Comparison of ENCODE assay signal across 8 cellular contexts in the genomic region with DNA sequence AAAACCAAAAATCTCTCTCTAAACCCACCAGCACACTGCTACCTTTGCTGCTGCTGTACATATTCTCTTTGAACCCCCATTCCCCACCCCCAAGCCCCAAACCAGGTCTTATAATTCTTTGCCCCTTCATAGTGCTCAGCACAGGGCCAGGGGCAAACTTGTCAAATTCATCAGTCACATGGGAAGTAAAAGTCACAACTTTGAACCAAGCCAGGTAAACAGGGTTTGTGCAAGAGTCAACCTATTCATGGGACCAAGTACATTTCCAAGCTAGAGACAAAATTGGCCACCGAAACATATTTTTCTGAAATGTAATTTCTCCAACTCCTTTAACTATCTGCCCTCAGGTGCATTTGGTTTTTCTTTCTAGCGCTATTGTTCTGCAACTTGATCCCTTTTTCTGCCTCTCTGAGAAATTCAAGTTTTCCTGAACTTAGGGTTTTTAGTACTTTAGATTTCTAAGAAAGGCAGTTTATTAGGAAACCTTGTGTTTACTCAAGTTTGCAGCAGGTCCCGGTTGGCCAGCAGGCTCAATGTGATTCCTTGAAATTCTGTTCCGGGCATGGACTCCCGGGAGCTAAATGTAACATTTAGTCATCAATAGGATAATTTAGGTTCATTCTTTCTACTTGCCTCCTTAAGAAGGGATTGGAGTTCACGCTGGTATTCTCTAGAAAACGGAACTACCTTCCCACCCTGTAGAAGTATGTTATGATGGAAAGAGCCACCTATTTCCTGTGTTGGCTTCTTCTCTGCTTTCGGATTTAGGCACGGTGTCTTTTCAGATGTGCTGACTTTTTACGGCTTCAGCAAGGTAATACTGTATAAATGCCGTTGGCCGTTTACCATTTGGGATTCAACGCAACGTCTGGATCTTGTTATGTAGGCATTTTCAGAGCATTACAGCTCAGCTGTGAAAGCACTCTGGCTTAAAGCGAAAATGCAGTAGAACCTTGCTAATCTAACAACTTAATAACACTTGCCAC.
DNase-seq lines count a peak whose midpoint lies in the region; ATAC-seq and TF ChIP-seq lines count a peak whose summit lies in the region.
"Had no signal": no experiment of that assay in that cellular context is flagged by ENCODE, and none has a peak within 500 bp of the region (broad histone marks: within the 10 kb centered on the region; RNA-seq: fewer than 3 reads in every experiment).

No MANE protein-coding gene starts in this region.

- no peaks in the 10 kb centered on the region; the same call in 1 of the 2 replicates for H3K27me3 ChIP-seq in SJSA1 (replicated peaks)
- H3K27me3 ChIP-seq in spleen (replicated peaks in 1 of 7), result no peaks in the 10 kb centered on the region

- H3K4me1 ChIP-seq in SJSA1 (replicated peaks) (peaks cover 8% of the 10 kb centered on the region; the same call in 1 of the 2 replicates), spleen (peaks cover 25 to 63% (median 54%) of the 10 kb centered on the region in 6 donors)
- H3K4me1 ChIP-seq: parathyroid adenoma had no signal

- intact Hi-C loops in spleen (cut with DNase I; ENCODE audit: low total_unique reads), result no loop called here

- ATAC-seq in HG02852 (IDR thresholded peaks at IDR 0.05; ENCODE audit: unreplicated experiment) (no peak), GM21825 (IDR thresholded peaks at IDR 0.05; ENCODE audit: unreplicated experiment) (no peak)

- H3K27ac ChIP-seq in SJSA1 (no peak overlapping the region), spleen (peak overlapping the region; percentile 29 to 94 (median 66))
- H3K27ac ChIP-seq: parathyroid adenoma had no signal

- H3K36me3 ChIP-seq in SJSA1, result no peaks in the 10 kb centered on the region
- no peaks in the 10 kb centered on the region for H3K36me3 ChIP-seq in spleen

- TF ChIP-seq CTCF in GM12864 (IDR thresholded peaks at IDR 0.05; ENCODE audit: low read depth, low read length, missing control alignments), result no peak
- TF ChIP-seq CTCF in fibroblast of the aortic adventitia (IDR thresholded peaks at IDR 0.05; ENCODE audit: insufficient read depth, low read length), result no peak
- TF ChIP-seq CTCF in spleen (IDR thresholded peaks at IDR 0.05 in 8 of 11, conservative IDR thresholded peaks at IDR 0.05 in 3 of 11), result no peak

- peak overlapping the region; percentile 26 for H3K4me3 ChIP-seq in GM12864 (ENCODE audit: low read depth, low read length)
- H3K4me3 ChIP-seq in SJSA1, result peak overlapping the region; percentile 19
- peak overlapping the region; percentile 59 for H3K4me3 ChIP-seq in fibroblast of the aortic adventitia (ENCODE audit: low read depth, low read length)
- H3K4me3 ChIP-seq in spleen, result peak overlapping the region in 4 of 8 donors; percentile 1 to 54 (median 23)

- H3K9me3 ChIP-seq in SJSA1 (replicated peaks), result no peaks in the 10 kb centered on the region
- H3K9me3 ChIP-seq in spleen, result no peaks in the 10 kb centered on the region

- TF ChIP-seq POLR2A in spleen (IDR thresholded peaks at IDR 0.05), result no peak

- 34 to 47% (median 38%) methylated on average over 15 of the region's 15 CpGs for WGBS in spleen, 5 donors

- DNase-seq in GM12864 (ENCODE audit: low read depth), result no peak
- peak; percentile 7 to 9 for DNase-seq in SJSA1 (ENCODE audit: low read depth in 1 of 2, low spot score in 2 of 2)
- peak; percentile 45 for DNase-seq in fibroblast of the aortic adventitia (ENCODE audit: low read depth)
- DNase-seq in spleen, result no peak
- DNase-seq in NCI-H1930 (lab: John Stamatoyannopoulos, UW), result no peak

Comparison
In these comparisons a context has a peak if more than half of its experiments do, and no peak if none do; other contexts are left out.
1. DNase-seq: peak in SJSA1 (2 of 2) and fibroblast of the aortic adventitia (single experiment); none in GM12864 (single experiment), spleen (single experiment) and NCI-H1930 (0 of 2).